1 cellular context compared by ENCODE assay signal in the genomic region with DNA sequence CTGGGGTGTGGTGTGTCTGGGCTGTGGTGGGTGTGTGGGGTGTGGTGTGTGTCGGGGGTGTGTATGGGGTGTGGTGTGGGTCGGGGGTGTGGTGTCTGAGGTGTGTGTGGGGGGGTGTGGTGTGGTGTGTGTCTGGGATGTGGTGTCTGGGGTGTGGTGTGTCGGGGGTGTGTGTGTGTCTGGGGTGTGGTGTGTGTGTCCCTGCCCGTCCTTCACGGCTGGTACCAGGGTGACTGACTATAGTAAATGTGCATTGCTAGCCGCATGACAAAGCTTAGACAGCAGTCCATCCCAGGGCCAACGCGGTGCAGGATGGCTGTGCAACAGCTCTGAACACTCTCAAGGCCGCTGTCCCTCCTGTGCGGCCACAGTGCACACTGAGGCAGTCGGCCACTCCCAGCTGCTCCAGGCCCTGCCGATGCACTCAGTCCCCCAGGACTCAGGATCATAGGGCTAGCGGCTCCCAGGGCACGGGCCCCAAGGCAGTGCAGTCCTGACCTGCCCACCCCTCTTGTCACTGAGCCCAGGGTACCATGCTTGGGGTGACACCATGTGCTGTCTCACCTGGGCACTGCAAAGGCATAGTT.
TF ChIP-seq lines count a peak whose summit lies in the region.

No MANE protein-coding gene starts in this region.

TF ChIP-seq in GM23338, 12 proteins besides CTCF, POLR2A, EP300 and RAD21 (continued from another document):
- TF ChIP-seq, protein P1, sequence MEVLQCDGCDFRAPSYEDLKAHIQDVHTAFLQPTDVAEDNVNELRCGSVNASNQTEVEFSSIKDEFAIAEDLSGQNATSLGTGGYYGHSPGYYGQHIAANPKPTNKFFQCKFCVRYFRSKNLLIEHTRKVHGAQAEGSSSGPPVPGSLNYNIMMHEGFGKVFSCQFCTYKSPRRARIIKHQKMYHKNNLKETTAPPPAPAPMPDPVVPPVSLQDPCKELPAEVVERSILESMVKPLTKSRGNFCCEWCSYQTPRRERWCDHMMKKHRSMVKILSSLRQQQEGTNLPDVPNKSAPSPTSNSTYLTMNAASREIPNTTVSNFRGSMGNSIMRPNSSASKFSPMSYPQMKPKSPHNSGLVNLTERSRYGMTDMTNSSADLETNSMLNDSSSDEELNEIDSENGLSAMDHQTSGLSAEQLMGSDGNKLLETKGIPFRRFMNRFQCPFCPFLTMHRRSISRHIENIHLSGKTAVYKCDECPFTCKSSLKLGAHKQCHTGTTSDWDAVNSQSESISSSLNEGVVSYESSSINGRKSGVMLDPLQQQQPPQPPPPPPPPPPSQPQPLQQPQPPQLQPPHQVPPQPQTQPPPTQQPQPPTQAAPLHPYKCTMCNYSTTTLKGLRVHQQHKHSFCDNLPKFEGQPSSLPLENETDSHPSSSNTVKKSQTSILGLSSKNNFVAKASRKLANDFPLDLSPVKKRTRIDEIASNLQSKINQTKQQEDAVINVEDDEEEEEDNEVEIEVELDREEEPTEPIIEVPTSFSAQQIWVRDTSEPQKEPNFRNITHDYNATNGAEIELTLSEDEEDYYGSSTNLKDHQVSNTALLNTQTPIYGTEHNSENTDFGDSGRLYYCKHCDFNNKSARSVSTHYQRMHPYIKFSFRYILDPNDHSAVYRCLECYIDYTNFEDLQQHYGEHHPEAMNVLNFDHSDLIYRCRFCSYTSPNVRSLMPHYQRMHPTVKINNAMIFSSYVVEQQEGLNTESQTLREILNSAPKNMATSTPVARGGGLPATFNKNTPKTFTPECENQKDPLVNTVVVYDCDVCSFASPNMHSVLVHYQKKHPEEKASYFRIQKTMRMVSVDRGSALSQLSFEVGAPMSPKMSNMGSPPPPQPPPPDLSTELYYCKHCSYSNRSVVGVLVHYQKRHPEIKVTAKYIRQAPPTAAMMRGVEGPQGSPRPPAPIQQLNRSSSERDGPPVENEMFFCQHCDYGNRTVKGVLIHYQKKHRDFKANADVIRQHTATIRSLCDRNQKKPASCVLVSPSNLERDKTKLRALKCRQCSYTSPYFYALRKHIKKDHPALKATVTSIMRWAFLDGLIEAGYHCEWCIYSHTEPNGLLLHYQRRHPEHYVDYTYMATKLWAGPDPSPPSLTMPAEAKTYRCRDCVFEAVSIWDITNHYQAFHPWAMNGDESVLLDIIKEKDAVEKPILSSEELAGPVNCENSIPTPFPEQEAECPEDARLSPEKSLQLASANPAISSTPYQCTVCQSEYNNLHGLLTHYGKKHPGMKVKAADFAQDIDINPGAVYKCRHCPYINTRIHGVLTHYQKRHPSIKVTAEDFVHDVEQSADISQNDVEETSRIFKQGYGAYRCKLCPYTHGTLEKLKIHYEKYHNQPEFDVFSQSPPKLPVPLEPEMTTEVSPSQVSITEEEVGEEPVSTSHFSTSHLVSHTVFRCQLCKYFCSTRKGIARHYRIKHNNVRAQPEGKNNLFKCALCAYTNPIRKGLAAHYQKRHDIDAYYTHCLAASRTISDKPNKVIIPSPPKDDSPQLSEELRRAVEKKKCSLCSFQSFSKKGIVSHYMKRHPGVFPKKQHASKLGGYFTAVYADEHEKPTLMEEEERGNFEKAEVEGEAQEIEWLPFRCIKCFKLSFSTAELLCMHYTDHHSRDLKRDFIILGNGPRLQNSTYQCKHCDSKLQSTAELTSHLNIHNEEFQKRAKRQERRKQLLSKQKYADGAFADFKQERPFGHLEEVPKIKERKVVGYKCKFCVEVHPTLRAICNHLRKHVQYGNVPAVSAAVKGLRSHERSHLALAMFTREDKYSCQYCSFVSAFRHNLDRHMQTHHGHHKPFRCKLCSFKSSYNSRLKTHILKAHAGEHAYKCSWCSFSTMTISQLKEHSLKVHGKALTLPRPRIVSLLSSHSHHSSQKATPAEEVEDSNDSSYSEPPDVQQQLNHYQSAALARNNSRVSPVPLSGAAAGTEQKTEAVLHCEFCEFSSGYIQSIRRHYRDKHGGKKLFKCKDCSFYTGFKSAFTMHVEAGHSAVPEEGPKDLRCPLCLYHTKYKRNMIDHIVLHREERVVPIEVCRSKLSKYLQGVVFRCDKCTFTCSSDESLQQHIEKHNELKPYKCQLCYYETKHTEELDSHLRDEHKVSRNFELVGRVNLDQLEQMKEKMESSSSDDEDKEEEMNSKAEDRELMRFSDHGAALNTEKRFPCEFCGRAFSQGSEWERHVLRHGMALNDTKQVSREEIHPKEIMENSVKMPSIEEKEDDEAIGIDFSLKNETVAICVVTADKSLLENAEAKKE (CRISPR knock-in tag; IDR thresholded peaks at IDR 0.05): no peak
- TF ChIP-seq EZH2phosphoT487 (IDR thresholded peaks at IDR 0.05; ENCODE audit: unreplicated experiment) (no peak), NANOG (IDR thresholded peaks at IDR 0.05; ENCODE audit: borderline replicate concordance) (no peak), JUNB (IDR thresholded peaks at IDR 0.05; ENCODE audit: unreplicated experiment) (no peak)
